In genomic region chr1:247056071-247056470, GRCh38 we compare ENCODE assay signal across 15 cellular contexts. TPM values are rescaled to one million over a fixed set of nuclear protein-coding genes. Genes with fewer than 3 reads are reported as not detected.
DNase-seq lines count a peak whose midpoint lies in the region; ATAC-seq and TF ChIP-seq lines count a peak whose summit lies in the region.
"Had no signal": no experiment of that assay in that cellular context is flagged by ENCODE, and none has a peak within 500 bp of the region (broad histone marks: within the 10 kb centered on the region; RNA-seq: fewer than 3 reads in every experiment).

No MANE protein-coding gene starts in this region.

- H3K27me3 Mint-ChIP-seq in stimulated activated naive CD8-positive, alpha-beta T cell treated with anti-CD3 and anti-CD28 coated beads, Interleukin-15, amount 100 ng/mL, for 72 hours: no peaks in the 10 kb centered on the region
- H3K27me3 Mint-ChIP-seq: CD4-positive, alpha-beta T cell had no signal

- H3K4me1 Mint-ChIP-seq in stimulated activated naive CD8-positive, alpha-beta T cell treated with anti-CD3 and anti-CD28 coated beads, Interleukin-15, amount 100 ng/mL, for 72 hours: peaks cover 8% of the 10 kb centered on the region

- no peaks in the 10 kb centered on the region for H3K36me3 ChIP-seq in adipocyte (ENCODE audit: control insufficient read depth, insufficient read depth, low read length, severe bottlenecking)
- H3K36me3 ChIP-seq: BE2C, HAP-1 had no signal

- ATAC-seq in stimulated activated naive CD8-positive, alpha-beta T cell treated with anti-CD3 and anti-CD28 coated beads, Interleukin-15, amount 100 ng/mL, for 72 hours: no peak

- no peak for TF ChIP-seq CTCF in fibroblast of mammary gland (conservative IDR thresholded peaks at IDR 0.05; ENCODE audit: control insufficient read depth, insufficient read depth, low read depth, low read length)

- DNase-seq in adipocyte (ENCODE audit: low read depth) (peak; percentile 9), fibroblast of mammary gland (ENCODE audit: low read depth) (peak; percentile 61), myocyte (ENCODE audit: low read depth) (peak; percentile 2), OCI-M1 (lab: John Stamatoyannopoulos, UW) (no peak), D341Med (ENCODE audit: low spot score) (no peak), NCI-H446 (lab: John Stamatoyannopoulos, UW) (no peak)
- no peak for DNase-seq in stimulated activated naive CD8-positive, alpha-beta T cell treated with anti-CD3 and anti-CD28 coated beads, Interleukin-15, amount 100 ng/mL, for 72 hours
- DNase-seq: ACHN; BE2C; CD4-positive, alpha-beta T cell; DMS79 treated with DMSO at 0.1 percent for 48 hours; GF-D8; GOT3; HFFc6 had no signal

- H3K27me3 ChIP-seq in adipocyte (replicated peaks; ENCODE audit: control insufficient read depth, insufficient read depth, low read length): no peaks in the 10 kb centered on the region
- H3K27me3 ChIP-seq: BE2C had no signal

- H3K4me3 ChIP-seq in adipocyte (ENCODE audit: low read length) (no peak overlapping the region), fibroblast of mammary gland (ENCODE audit: control insufficient read depth, low read depth, low read length) (no peak overlapping the region)
- H3K4me3 ChIP-seq: HAP-1 had no signal

- H3K9me3 ChIP-seq in adipocyte (ENCODE audit: control insufficient read depth, low read length): peaks cover 36% of the 10 kb centered on the region

- peaks cover 63 to 69% of the 10 kb centered on the region in 2 donors for H3K9me3 Mint-ChIP-seq in stimulated activated naive CD8-positive, alpha-beta T cell treated with anti-CD3 and anti-CD28 coated beads, Interleukin-15, amount 100 ng/mL, for 72 hours

- no peaks in the 10 kb centered on the region for H3K4me1 ChIP-seq in adipocyte (ENCODE audit: control insufficient read depth, insufficient read depth, low read length)
- H3K4me1 ChIP-seq: BE2C, HAP-1 had no signal

- H3K9ac ChIP-seq in adipocyte (ENCODE audit: low read length): no peak overlapping the region

- no peak overlapping the region for H3K27ac Mint-ChIP-seq in stimulated activated naive CD8-positive, alpha-beta T cell treated with anti-CD3 and anti-CD28 coated beads, Interleukin-15, amount 100 ng/mL, for 72 hours
- H3K27ac Mint-ChIP-seq: CD4-positive, alpha-beta T cell; HFFc6 had no signal

- H3K4me3 Mint-ChIP-seq in stimulated activated naive CD8-positive, alpha-beta T cell treated with anti-CD3 and anti-CD28 coated beads, Interleukin-15, amount 100 ng/mL, for 72 hours: no peak overlapping the region
- H3K4me3 Mint-ChIP-seq: CD4-positive, alpha-beta T cell; HFFc6 had no signal

RNA-seq across cellular contexts. Expression of gene ZNF670, which starts 22.5 kb away (rescaled TPM):
- total RNA-seq in myocyte: 1.4 and 2.7 TPM in 2 replicates
- 0.63 TPM for polyA plus RNA-seq in myocyte (2012)

RNA-seq across cellular contexts. Expression of gene ZNF669, which starts 48.1 kb away (rescaled TPM):
- total RNA-seq in myocyte: 6.0 and 8.5 TPM in 2 replicates
- polyA plus RNA-seq in myocyte (2012): 2.4 TPM

RNA-seq across cellular contexts. Expression of gene ZNF695, which starts 48.2 kb away (rescaled TPM):
- 0.99 and 1.9 TPM in 2 replicates for total RNA-seq in myocyte
- 0.38 TPM for polyA plus RNA-seq in myocyte (2012)
- total RNA-seq: CD4-positive, alpha-beta T cell had no signal

Comparison
In these comparisons a context has a peak if more than half of its experiments do, and no peak if none do; other contexts are left out.
1. DNase-seq: peak in adipocyte (single experiment), fibroblast of mammary gland (single experiment) and myocyte (single experiment); none in stimulated activated naive CD8-positive, alpha-beta T cell treated with anti-CD3 and anti-CD28 coated beads, Interleukin-15, amount 100 ng/mL, for 72 hours (0 of 2), OCI-M1 (single experiment), D341Med (single experiment) and NCI-H446 (0 of 2).